Comparison of ENCODE assay signal across 1 cellular context in the genomic region with DNA sequence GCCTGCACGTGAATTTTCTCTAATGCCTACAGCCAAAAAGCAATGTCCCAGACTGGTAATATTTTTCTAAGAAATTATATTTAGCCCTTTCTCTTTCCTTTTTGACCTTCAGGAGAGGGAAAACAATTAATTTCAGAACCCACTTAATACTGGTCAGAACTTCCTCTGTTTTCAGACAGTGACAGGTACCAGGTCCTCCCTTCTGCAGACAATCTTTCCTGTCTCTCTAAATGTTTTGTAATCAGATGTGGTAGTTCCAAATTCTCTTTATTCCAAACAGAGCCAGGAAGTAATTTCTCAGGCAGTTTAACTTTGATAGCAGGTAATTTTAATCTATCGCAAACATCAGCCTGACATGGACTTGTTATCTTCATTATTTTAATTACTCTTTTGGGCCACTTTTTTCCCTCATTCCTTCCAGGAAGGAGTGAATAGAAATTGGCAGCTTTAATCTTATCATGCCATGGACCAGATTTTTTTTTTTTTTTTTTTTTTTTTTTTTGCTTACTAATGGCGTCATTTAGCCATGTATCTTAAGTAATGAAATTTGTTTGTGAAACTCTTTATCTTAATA.
TF ChIP-seq lines count a peak whose summit lies in the region.

No MANE protein-coding gene starts in this region.

TF ChIP-seq in SK-N-SH treated with all-trans-retinoic acid at 6 μM for 48 hours, 23 proteins besides CTCF, POLR2A, EP300 and RAD21 (continued from another document):
- TF ChIP-seq, protein P1, sequence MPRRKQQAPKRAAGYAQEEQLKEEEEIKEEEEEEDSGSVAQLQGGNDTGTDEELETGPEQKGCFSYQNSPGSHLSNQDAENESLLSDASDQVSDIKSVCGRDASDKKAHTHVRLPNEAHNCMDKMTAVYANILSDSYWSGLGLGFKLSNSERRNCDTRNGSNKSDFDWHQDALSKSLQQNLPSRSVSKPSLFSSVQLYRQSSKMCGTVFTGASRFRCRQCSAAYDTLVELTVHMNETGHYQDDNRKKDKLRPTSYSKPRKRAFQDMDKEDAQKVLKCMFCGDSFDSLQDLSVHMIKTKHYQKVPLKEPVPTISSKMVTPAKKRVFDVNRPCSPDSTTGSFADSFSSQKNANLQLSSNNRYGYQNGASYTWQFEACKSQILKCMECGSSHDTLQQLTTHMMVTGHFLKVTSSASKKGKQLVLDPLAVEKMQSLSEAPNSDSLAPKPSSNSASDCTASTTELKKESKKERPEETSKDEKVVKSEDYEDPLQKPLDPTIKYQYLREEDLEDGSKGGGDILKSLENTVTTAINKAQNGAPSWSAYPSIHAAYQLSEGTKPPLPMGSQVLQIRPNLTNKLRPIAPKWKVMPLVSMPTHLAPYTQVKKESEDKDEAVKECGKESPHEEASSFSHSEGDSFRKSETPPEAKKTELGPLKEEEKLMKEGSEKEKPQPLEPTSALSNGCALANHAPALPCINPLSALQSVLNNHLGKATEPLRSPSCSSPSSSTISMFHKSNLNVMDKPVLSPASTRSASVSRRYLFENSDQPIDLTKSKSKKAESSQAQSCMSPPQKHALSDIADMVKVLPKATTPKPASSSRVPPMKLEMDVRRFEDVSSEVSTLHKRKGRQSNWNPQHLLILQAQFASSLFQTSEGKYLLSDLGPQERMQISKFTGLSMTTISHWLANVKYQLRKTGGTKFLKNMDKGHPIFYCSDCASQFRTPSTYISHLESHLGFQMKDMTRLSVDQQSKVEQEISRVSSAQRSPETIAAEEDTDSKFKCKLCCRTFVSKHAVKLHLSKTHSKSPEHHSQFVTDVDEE (CRISPR knock-in tag; IDR thresholded peaks at IDR 0.05), result peak; percentile 97
- TF ChIP-seq ISL1 (CRISPR knock-in tag; IDR thresholded peaks at IDR 0.05), result peak; percentile 85
- TF ChIP-seq ZFP3 (CRISPR knock-in tag; IDR thresholded peaks at IDR 0.05), result no peak
- peak; percentile 95 for TF ChIP-seq TCF4 (CRISPR knock-in tag; IDR thresholded peaks at IDR 0.05; ENCODE audit: borderline replicate concordance)
- TF ChIP-seq, protein P2, sequence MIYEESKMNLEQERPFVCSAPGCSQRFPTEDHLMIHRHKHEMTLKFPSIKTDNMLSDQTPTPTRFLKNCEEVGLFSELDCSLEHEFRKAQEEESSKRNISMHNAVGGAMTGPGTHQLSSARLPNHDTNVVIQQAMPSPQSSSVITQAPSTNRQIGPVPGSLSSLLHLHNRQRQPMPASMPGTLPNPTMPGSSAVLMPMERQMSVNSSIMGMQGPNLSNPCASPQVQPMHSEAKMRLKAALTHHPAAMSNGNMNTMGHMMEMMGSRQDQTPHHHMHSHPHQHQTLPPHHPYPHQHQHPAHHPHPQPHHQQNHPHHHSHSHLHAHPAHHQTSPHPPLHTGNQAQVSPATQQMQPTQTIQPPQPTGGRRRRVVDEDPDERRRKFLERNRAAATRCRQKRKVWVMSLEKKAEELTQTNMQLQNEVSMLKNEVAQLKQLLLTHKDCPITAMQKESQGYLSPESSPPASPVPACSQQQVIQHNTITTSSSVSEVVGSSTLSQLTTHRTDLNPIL (CRISPR knock-in tag; IDR thresholded peaks at IDR 0.05; ENCODE audit: low read depth), result no peak
- TF ChIP-seq ESRRG (CRISPR knock-in tag; IDR thresholded peaks at IDR 0.05), result 0 out of 2 replicates have a peak, but pooled peaks have one; percentile 16
- TF ChIP-seq ZFP30 (CRISPR knock-in tag; IDR thresholded peaks at IDR 0.05), result no peak
